8 cellular contexts compared by ENCODE assay signal in genomic region chr5:142770650-142771609, GRCh38. TPM values are rescaled to one million over a fixed set of nuclear protein-coding genes. Genes with fewer than 3 reads are reported as not detected.
DNase-seq lines count a peak whose midpoint lies in the region; ATAC-seq and TF ChIP-seq lines count a peak whose summit lies in the region.

No MANE protein-coding gene starts in this region.

- peak overlapping the region; percentile 77 for H3K4me3 ChIP-seq in epithelial cell of esophagus (ENCODE audit: low read length)
- H3K4me3 ChIP-seq in mucosa of descending colon: peak overlapping the region; percentile 67

- peaks cover 19% of the 10 kb centered on the region for H3K4me1 ChIP-seq in mucosa of descending colon (ENCODE audit: low read depth)

- TF ChIP-seq CTCF in epithelial cell of esophagus (IDR thresholded peaks at IDR 0.05; ENCODE audit: insufficient read depth, low read depth, low read length, missing control alignments): no peak
- TF ChIP-seq CTCF in mucosa of descending colon (IDR thresholded peaks at IDR 0.05): no peak

- H3K9me3 ChIP-seq in mucosa of descending colon: no peaks in the 10 kb centered on the region

- peak; percentile 42 for DNase-seq in NCI-H82 (lab: John Stamatoyannopoulos, UW)
- DNase-seq in NCI-H82 treated with DMSO at 0.1 percent for 48 hours (lab: John Stamatoyannopoulos, UW; ENCODE audit: unreplicated experiment): no peak
- peak; percentile 21 for DNase-seq in NCI-H524 treated with DMSO at 0.1 percent for 48 hours (lab: John Stamatoyannopoulos, UW)
- peak; percentile 58 for DNase-seq in activated CD8-positive, alpha-beta memory T cell treated with anti-CD3 and anti-CD28 coated beads, Interleukin-2, amount 50 U/mL, for 4 hours
- DNase-seq in epithelial cell of esophagus (ENCODE audit: low read depth): peak; percentile 54
- DNase-seq in mucosa of descending colon: peak; percentile 67 to 76 (median 76)
- peak; percentile 15 for DNase-seq in stimulated activated CD8-positive, alpha-beta memory T cell treated with anti-CD3 and anti-CD28 coated beads, Interleukin-7, amount 100 ng/mL, for 24 hours (ENCODE audit: low read depth)

- no peaks in the 10 kb centered on the region for H3K36me3 ChIP-seq in mucosa of descending colon (ENCODE audit: low read depth)

- intact Hi-C loops in mucosa of descending colon (cut with DNase I, micrococcal nuclease): loop anchor here (10.0 kb wide), 2 partner anchors 84 to 94 kb away; no protein-coding TSS in a partner anchor

- ATAC-seq in HG03039 (IDR thresholded peaks at IDR 0.05; ENCODE audit: unreplicated experiment): peak; percentile 9
- peak; percentile 35 for ATAC-seq in mucosa of descending colon

RNA-seq across cellular contexts. Expression of gene ARHGAP26, which starts 0.8 kb away (rescaled TPM):
- total RNA-seq in mucosa of descending colon: 10 to 100 TPM; 52.9 to 96.0 (median 67.8) TPM
